In the genomic region with DNA sequence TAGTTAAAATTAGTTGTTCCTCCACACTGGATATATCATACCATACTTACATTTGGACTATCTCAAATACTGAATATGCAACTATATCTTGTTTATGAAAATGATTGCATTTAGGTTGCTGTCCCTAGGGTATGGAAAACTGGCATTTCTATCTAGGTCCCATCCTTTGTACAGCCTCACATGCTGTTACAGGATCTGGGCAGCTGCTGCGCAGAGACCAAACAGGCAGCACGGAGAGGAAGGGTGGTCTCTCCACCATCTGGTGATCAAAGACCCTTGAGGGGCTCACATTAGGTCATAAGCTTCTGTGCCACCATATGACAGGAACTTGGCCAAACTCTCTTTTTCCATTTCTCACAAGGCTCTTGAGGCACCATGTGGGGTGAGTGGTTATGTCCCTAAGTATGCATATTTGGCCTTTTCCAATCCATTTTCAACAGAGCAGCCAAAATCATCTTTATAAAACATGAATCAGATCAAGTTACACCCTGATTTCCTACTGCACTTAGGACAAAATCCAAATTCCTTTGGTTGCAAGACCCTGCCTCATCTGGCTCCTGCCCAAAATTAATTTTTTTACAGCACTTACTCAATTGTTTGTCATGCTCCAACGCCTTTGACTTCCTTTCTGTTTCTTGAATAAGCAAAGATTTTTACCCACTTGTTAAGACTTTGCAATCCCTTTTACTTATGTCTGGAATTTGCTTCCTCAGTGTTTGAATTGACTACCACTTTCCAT, we compare ENCODE assay signal across 14 cellular contexts.
DNase-seq lines count a peak whose midpoint lies in the region; ATAC-seq, FAIRE-seq and TF ChIP-seq lines count a peak whose summit lies in the region.
"Had no signal": no experiment of that assay in that cellular context is flagged by ENCODE, and none has a peak within 500 bp of the region (broad histone marks: within the 10 kb centered on the region; RNA-seq: fewer than 3 reads in every experiment).

No MANE protein-coding gene starts in this region.

- TF ChIP-seq CTCF in astrocyte of the spinal cord (IDR thresholded peaks at IDR 0.05; ENCODE audit: low read depth, low read length) (no peak), stomach (IDR thresholded peaks at IDR 0.05) (no peak)

- WGBS in stomach, 5 donors, result 60 to 71% (median 62%) methylated on average over 3 of the region's 3 CpGs

- no peaks in the 10 kb centered on the region for H3K36me3 ChIP-seq in stomach

- FAIRE-seq in urothelium cell line (lab: Jason Lieb, UNC), result no peak
- FAIRE-seq: small intestine had no signal

- intact Hi-C loops in stomach (cut with DNase I; ENCODE audit: low total_unique reads), result no loop called here

- no peak overlapping the region for H3K27ac ChIP-seq in stomach
- H3K27ac ChIP-seq: 22Rv1, VCaP had no signal

- H3K9me3 ChIP-seq in stomach, result no peaks in the 10 kb centered on the region

- no peaks in the 10 kb centered on the region for H3K27me3 ChIP-seq in stomach

- no peak overlapping the region for H3K4me3 ChIP-seq in astrocyte of the spinal cord (ENCODE audit: low read depth, low read length)
- H3K4me3 ChIP-seq in stomach, result no peak overlapping the region

- TF ChIP-seq POLR2A in stomach (IDR thresholded peaks at IDR 0.05), result no peak

- peak; percentile 6 to 48 for DNase-seq in NCI-H524 (lab: John Stamatoyannopoulos, UW)
- DNase-seq in NCI-H524 treated with DMSO at 0.1 percent for 48 hours (lab: John Stamatoyannopoulos, UW), result no peak
- peak; percentile 90 for DNase-seq in astrocyte of the spinal cord (ENCODE audit: low read depth, low spot score)
- peak; percentile 93 for DNase-seq in iris pigment epithelial cell (ENCODE audit: low read depth)
- DNase-seq in urothelium cell line (ENCODE audit: low spot score), result peak; percentile 10
- no peak for DNase-seq in activated CD4-positive, alpha-beta T cell treated with anti-CD3 and anti-CD28 coated beads, Interleukin-2, amount 50 U/mL, for 48 hours
- no peak for DNase-seq in stomach
- DNase-seq: activated naive CD4-positive, alpha-beta T cell; NCI-H345; small intestine had no signal

- ATAC-seq in HG02798 (IDR thresholded peaks at IDR 0.05; ENCODE audit: poor library complexity, unreplicated experiment), result no peak
- ATAC-seq: HCT116 had no signal

- no peak for TF ChIP-seq EP300 in stomach (IDR thresholded peaks at IDR 0.05)

- H3K4me1 ChIP-seq in stomach, result peaks cover 0 to 5% (median 0%) of the 10 kb centered on the region in 4 donors

- in situ Hi-C loops in astrocyte of the spinal cord (cut with HindIII; ENCODE audit: low sequenced_read_pairs), result no loop called here

Comparison
In these comparisons a context has a peak if more than half of its experiments do, and no peak if none do; other contexts are left out.
1. DNase-seq: peak in NCI-H524 (2 of 2), astrocyte of the spinal cord (single experiment), iris pigment epithelial cell (single experiment) and urothelium cell line (single experiment); none in NCI-H524 treated with DMSO at 0.1 percent for 48 hours (single experiment), activated CD4-positive, alpha-beta T cell treated with anti-CD3 and anti-CD28 coated beads, Interleukin-2, amount 50 U/mL, for 48 hours (0 of 2) and stomach (single experiment).